25 cellular contexts compared by ENCODE assay signal in genomic region chr11:34080609-34081008, GRCh38. TPM values are rescaled to one million over a fixed set of nuclear protein-coding genes. Genes with fewer than 3 reads are reported as not detected.
DNase-seq lines count a peak whose midpoint lies in the region; ATAC-seq and TF ChIP-seq lines count a peak whose summit lies in the region.
"Had no signal": no experiment of that assay in that cellular context is flagged by ENCODE, and none has a peak within 500 bp of the region (broad histone marks: within the 10 kb centered on the region; RNA-seq: fewer than 3 reads in every experiment).

No MANE protein-coding gene starts in this region.

- H3K23ac ChIP-seq in mesenchymal stem cell (ENCODE audit: low read length in 2 of 2) = no peak overlapping the region

- H3K36me3 Mint-ChIP-seq in stimulated activated naive CD8-positive, alpha-beta T cell treated with anti-CD3 and anti-CD28 coated beads, Interleukin-15, Interleukin-2, amounts not matched to agents 100 ng/mL and 50 ng/mL, for 24 hours (ENCODE audit: low read depth) = peaks cover 76% of the 10 kb centered on the region

- H3K4me3 Mint-ChIP-seq in stimulated activated naive CD8-positive, alpha-beta T cell treated with anti-CD3 and anti-CD28 coated beads, Interleukin-15, Interleukin-2, amounts not matched to agents 100 ng/mL and 50 ng/mL, for 24 hours = no peak overlapping the region
- H3K4me3 Mint-ChIP-seq: B cell; CD8-positive, alpha-beta memory T cell had no signal

- TF ChIP-seq CTCF in VCaP (conservative IDR thresholded peaks at IDR 0.05) = no peak

- peak overlapping the region; percentile 41 for H3K27ac Mint-ChIP-seq in stimulated activated naive CD8-positive, alpha-beta T cell treated with anti-CD3 and anti-CD28 coated beads, Interleukin-15, Interleukin-2, amounts not matched to agents 100 ng/mL and 50 ng/mL, for 24 hours
- H3K27ac Mint-ChIP-seq: B cell had no signal

- no peak for DNase-seq in stimulated activated naive CD8-positive, alpha-beta T cell treated with anti-CD3 and anti-CD28 coated beads, Interleukin-15, Interleukin-2, amounts not matched to agents 100 U/mL and 50 U/mL, for 24 hours
- DNase-seq in mesenchymal stem cell (no peak), dermis blood vessel endothelial cell (no peak), NCI-H1694 (lab: John Stamatoyannopoulos, UW) (no peak)
- DNase-seq: CD8-positive, alpha-beta memory T cell; DMS 273 treated with DMSO at 0.1 percent for 48 hours; DMS79; EL; GDM1; NCI-H1048; NCI-H1417; NCI-H1694 treated with DMSO at 0.1 percent for 48 hours; NCI-H2081; NCI-H2227 treated with DMSO at 0.1 percent for 48 hours; NCI-H510A; NCI-H69; SHP77 treated with DMSO at 0.1 percent for 48 hours had no signal

- H3K9me3 Mint-ChIP-seq in stimulated activated naive CD8-positive, alpha-beta T cell treated with anti-CD3 and anti-CD28 coated beads, Interleukin-15, Interleukin-2, amounts not matched to agents 100 ng/mL and 50 ng/mL, for 24 hours = no peaks in the 10 kb centered on the region
- H3K9me3 Mint-ChIP-seq: CD8-positive, alpha-beta memory T cell had no signal

- peak overlapping the region; percentile 13 for H3K9ac ChIP-seq in mesenchymal stem cell (ENCODE audit: low read length)

- H3K4me3 ChIP-seq in mesenchymal stem cell (ENCODE audit: insufficient read depth in 1 of 2, low read depth in 1 of 2, low read length in 2 of 2) = no peak overlapping the region
- H3K4me3 ChIP-seq: GM12878 had no signal

- H4K91ac ChIP-seq in mesenchymal stem cell (ENCODE audit: low read length) = no peak overlapping the region

- no peak overlapping the region for H3K14ac ChIP-seq in mesenchymal stem cell (ENCODE audit: low read length in 2 of 2)

- H3K4me1 Mint-ChIP-seq in stimulated activated naive CD8-positive, alpha-beta T cell treated with anti-CD3 and anti-CD28 coated beads, Interleukin-15, Interleukin-2, amounts not matched to agents 100 ng/mL and 50 ng/mL, for 24 hours (ENCODE audit: low read depth) = peaks cover 23% of the 10 kb centered on the region
- H3K4me1 Mint-ChIP-seq: B cell had no signal

- no peak for ATAC-seq in stimulated activated naive CD8-positive, alpha-beta T cell treated with anti-CD3 and anti-CD28 coated beads, Interleukin-15, Interleukin-2, amounts not matched to agents 100 U/mL and 50 U/mL, for 24 hours
- ATAC-seq in HG02981 (IDR thresholded peaks at IDR 0.05; ENCODE audit: unreplicated experiment) = no peak
- ATAC-seq: GM12878, HCT116, Panc1 had no signal

- no peak overlapping the region for H2BK5ac ChIP-seq in mesenchymal stem cell (ENCODE audit: low read depth, low read length, poor library complexity, severe bottlenecking)

- no peaks in the 10 kb centered on the region for H3K27me3 Mint-ChIP-seq in stimulated activated naive CD8-positive, alpha-beta T cell treated with anti-CD3 and anti-CD28 coated beads, Interleukin-15, Interleukin-2, amounts not matched to agents 100 ng/mL and 50 ng/mL, for 24 hours
- H3K27me3 Mint-ChIP-seq: B cell; CD8-positive, alpha-beta memory T cell had no signal

- H3K4ac ChIP-seq in mesenchymal stem cell (ENCODE audit: low read depth in 1 of 2, low read length in 2 of 2) = no peak overlapping the region

- H4K8ac ChIP-seq in mesenchymal stem cell (ENCODE audit: low read length) = no peak overlapping the region

- no peak overlapping the region for H2BK120ac ChIP-seq in mesenchymal stem cell (ENCODE audit: low read depth, low read length)

- H3K18ac ChIP-seq in mesenchymal stem cell (ENCODE audit: low read depth in 1 of 2, low read length in 2 of 2) = no peak overlapping the region

- H3K36me3 ChIP-seq in mesenchymal stem cell (ENCODE audit: control insufficient read depth in 1 of 2, insufficient read depth in 2 of 2, low read depth in 1 of 2, low read length in 2 of 2) = peaks cover 40 to 98% of the 10 kb centered on the region in 2 experiments

- no peaks in the 10 kb centered on the region for H3K4me1 ChIP-seq in mesenchymal stem cell (ENCODE audit: control insufficient read depth, insufficient read depth, low read depth, low read length)

- H3K27me3 ChIP-seq in mesenchymal stem cell (ENCODE audit: control insufficient read depth in 1 of 2, insufficient read depth in 1 of 2, low read length in 2 of 2) = no peaks in the 10 kb centered on the region

- H3K79me1 ChIP-seq in mesenchymal stem cell (replicated peaks; ENCODE audit: low read length, poor library complexity, severe bottlenecking) = peaks cover 11% of the 10 kb centered on the region

- H2AFZ ChIP-seq in mesenchymal stem cell (ENCODE audit: low read depth, low read length) = no peak overlapping the region

- no peak overlapping the region for H2BK15ac ChIP-seq in mesenchymal stem cell (ENCODE audit: low read depth, poor library complexity, severe bottlenecking)

- H3K27ac ChIP-seq in VCaP (peak overlapping the region; percentile 46; the same call in 1 of the 2 replicates), mesenchymal stem cell (ENCODE audit: low read length, poor library complexity, severe bottlenecking) (no peak overlapping the region)
- H3K27ac ChIP-seq: C4-2B had no signal

- H2AK5ac ChIP-seq in mesenchymal stem cell (ENCODE audit: low read length, severe bottlenecking) = no peak overlapping the region

- H3K9me3 ChIP-seq in mesenchymal stem cell (ENCODE audit: control insufficient read depth, low read length) = no peaks in the 10 kb centered on the region

- 82% methylated on average over 3 of the region's 4 CpGs for WGBS in mesenchymal stem cell

- H2BK12ac ChIP-seq in mesenchymal stem cell (ENCODE audit: low read length in 2 of 2) = no peak overlapping the region

- no peak overlapping the region for H3K4me2 ChIP-seq in mesenchymal stem cell (ENCODE audit: low read length, poor library complexity, severe bottlenecking)

RNA-seq across cellular contexts. Expression of gene NAT10, which starts 24.8 kb away (rescaled TPM):
- 17.5 TPM for polyA plus RNA-seq in mesenchymal stem cell (2013, experiment 1 of 2)
- polyA plus RNA-seq in mesenchymal stem cell (2013, experiment 2 of 2) = 14.3 TPM
- 12.1 and 28.1 TPM in 2 replicates for total RNA-seq in dermis blood vessel endothelial cell

RNA-seq across cellular contexts. Expression of gene CAPRIN1, which starts 29.1 kb away (rescaled TPM):
- 155 TPM for polyA plus RNA-seq in mesenchymal stem cell (2013, experiment 1 of 2)
- 154 TPM for polyA plus RNA-seq in mesenchymal stem cell (2013, experiment 2 of 2)
- 171 and 319 TPM in 2 replicates for total RNA-seq in dermis blood vessel endothelial cell
